ENCODE assay signal across 1 cellular context in the genomic region with DNA sequence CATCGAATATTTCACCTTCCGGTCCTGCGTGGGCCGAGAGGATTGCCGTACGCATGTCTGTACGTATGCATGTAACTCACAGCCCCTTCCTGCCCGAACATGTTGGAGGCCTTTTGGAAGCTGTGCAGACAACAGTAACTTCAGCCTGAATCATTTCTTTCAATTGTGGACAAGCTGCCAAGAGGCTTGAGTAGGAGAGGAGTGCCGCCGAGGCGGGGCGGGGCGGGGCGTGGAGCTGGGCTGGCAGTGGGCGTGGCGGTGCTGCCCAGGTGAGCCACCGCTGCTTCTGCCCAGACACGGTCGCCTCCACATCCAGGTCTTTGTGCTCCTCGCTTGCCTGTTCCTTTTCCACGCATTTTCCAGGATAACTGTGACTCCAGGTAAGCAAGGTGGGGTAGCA.
TF ChIP-seq lines count a peak whose summit lies in the region.

A gene with protein sequence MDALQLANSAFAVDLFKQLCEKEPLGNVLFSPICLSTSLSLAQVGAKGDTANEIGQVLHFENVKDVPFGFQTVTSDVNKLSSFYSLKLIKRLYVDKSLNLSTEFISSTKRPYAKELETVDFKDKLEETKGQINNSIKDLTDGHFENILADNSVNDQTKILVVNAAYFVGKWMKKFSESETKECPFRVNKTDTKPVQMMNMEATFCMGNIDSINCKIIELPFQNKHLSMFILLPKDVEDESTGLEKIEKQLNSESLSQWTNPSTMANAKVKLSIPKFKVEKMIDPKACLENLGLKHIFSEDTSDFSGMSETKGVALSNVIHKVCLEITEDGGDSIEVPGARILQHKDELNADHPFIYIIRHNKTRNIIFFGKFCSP (plus strand): TSS at position 293 of the 400 bp plus-strand sequence. CDS start 7,471 bp downstream, outside the sequence.

TF ChIP-seq in GM23338, 12 proteins besides CTCF, POLR2A, EP300 and RAD21:
- TF ChIP-seq, protein P1, sequence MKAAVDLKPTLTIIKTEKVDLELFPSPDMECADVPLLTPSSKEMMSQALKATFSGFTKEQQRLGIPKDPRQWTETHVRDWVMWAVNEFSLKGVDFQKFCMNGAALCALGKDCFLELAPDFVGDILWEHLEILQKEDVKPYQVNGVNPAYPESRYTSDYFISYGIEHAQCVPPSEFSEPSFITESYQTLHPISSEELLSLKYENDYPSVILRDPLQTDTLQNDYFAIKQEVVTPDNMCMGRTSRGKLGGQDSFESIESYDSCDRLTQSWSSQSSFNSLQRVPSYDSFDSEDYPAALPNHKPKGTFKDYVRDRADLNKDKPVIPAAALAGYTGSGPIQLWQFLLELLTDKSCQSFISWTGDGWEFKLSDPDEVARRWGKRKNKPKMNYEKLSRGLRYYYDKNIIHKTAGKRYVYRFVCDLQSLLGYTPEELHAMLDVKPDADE (IDR thresholded peaks at IDR 0.05) = no peak
- TF ChIP-seq POLR2AphosphoS5 (IDR thresholded peaks at IDR 0.05; ENCODE audit: low read depth) (no peak), STAT1 (IDR thresholded peaks at IDR 0.05; ENCODE audit: unreplicated experiment) (no peak)
- TF ChIP-seq, protein P2, sequence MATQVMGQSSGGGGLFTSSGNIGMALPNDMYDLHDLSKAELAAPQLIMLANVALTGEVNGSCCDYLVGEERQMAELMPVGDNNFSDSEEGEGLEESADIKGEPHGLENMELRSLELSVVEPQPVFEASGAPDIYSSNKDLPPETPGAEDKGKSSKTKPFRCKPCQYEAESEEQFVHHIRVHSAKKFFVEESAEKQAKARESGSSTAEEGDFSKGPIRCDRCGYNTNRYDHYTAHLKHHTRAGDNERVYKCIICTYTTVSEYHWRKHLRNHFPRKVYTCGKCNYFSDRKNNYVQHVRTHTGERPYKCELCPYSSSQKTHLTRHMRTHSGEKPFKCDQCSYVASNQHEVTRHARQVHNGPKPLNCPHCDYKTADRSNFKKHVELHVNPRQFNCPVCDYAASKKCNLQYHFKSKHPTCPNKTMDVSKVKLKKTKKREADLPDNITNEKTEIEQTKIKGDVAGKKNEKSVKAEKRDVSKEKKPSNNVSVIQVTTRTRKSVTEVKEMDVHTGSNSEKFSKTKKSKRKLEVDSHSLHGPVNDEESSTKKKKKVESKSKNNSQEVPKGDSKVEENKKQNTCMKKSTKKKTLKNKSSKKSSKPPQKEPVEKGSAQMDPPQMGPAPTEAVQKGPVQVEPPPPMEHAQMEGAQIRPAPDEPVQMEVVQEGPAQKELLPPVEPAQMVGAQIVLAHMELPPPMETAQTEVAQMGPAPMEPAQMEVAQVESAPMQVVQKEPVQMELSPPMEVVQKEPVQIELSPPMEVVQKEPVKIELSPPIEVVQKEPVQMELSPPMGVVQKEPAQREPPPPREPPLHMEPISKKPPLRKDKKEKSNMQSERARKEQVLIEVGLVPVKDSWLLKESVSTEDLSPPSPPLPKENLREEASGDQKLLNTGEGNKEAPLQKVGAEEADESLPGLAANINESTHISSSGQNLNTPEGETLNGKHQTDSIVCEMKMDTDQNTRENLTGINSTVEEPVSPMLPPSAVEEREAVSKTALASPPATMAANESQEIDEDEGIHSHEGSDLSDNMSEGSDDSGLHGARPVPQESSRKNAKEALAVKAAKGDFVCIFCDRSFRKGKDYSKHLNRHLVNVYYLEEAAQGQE (IDR thresholded peaks at IDR 0.05; ENCODE audit: unreplicated experiment) = no peak
